1 cellular context compared by ENCODE assay signal in genomic region chr3:23923786-23924185, GRCh38.
TF ChIP-seq lines count a peak whose summit lies in the region.

No MANE protein-coding gene starts in this region.

TF ChIP-seq in endothelial cell of umbilical vein, 7 proteins besides CTCF, POLR2A, EP300 and RAD21:
- TF ChIP-seq FOS (IDR thresholded peaks at IDR 0.05; ENCODE audit: borderline replicate concordance, insufficient read depth, low read length), result no peak
- TF ChIP-seq EZH2 (IDR thresholded peaks at IDR 0.05; ENCODE audit: borderline replicate concordance, low read depth, low read length, severe bottlenecking), result no peak
- no peak for TF ChIP-seq JUN (IDR thresholded peaks at IDR 0.05; ENCODE audit: borderline replicate concordance, insufficient read depth, insufficient read length, low read depth)
- no peak for TF ChIP-seq POLR2AphosphoS5 (IDR thresholded peaks at IDR 0.05; ENCODE audit: insufficient read depth, low read depth, low read length)
- TF ChIP-seq MAX (IDR thresholded peaks at IDR 0.05; ENCODE audit: insufficient read depth, insufficient read length), result no peak
- no peak for TF ChIP-seq MYC (IDR thresholded peaks at IDR 0.05; ENCODE audit: low read depth, low read length)
- TF ChIP-seq GATA2 (IDR thresholded peaks at IDR 0.05; ENCODE audit: insufficient read depth, insufficient read length, low read depth, low read length), result no peak
